In the genomic region with DNA sequence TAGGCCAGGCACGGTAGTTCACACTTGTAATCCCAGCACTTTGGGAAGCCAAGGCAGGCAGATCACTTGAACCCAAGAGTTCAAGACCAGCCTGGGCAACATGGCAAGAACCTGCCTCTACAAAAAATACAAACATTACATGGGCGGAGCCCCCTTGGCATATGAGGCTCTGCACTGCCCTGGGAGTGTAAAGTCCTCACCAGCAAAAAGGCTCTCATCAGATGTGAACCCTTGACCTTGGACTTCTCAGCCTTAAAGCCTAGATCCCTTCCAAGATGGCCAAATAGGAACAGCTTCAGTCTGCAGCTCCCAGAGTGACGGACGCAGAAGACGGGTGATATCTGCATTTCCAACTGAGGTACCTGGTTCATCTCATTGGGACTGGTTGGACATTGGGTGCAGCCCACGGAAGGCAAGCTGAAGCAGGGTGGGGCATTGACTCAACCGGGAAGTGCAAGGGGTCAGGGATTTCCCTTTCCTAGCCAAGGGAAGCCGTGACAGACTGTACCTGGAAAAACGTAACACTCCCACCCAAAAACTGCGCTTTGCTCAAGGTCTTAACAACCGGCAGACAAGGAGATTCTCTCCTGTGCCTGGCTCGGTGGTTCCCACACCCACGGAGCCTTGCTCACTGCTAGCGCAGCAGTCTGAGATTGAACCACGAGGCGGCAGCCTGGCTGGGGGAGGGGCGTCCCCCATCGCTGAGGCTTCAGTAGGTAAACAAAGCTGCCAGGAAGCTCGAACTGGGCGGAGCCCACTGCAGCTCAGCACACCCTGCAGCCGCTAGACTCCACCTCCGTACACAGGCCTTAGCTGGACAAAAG, we compare ENCODE assay signal across 1 cellular context.
TF ChIP-seq lines count a peak whose summit lies in the region.
"Not testable (repeated sequence)": the region's sequence is repeated elsewhere in the genome, so short reads cannot be mapped to it uniquely, and the experiment has no call there.

No MANE protein-coding gene starts in this region.

TF ChIP-seq in HepG2, 621 proteins besides CTCF, POLR2A, EP300 and RAD21:
- TF ChIP-seq, protein P1, sequence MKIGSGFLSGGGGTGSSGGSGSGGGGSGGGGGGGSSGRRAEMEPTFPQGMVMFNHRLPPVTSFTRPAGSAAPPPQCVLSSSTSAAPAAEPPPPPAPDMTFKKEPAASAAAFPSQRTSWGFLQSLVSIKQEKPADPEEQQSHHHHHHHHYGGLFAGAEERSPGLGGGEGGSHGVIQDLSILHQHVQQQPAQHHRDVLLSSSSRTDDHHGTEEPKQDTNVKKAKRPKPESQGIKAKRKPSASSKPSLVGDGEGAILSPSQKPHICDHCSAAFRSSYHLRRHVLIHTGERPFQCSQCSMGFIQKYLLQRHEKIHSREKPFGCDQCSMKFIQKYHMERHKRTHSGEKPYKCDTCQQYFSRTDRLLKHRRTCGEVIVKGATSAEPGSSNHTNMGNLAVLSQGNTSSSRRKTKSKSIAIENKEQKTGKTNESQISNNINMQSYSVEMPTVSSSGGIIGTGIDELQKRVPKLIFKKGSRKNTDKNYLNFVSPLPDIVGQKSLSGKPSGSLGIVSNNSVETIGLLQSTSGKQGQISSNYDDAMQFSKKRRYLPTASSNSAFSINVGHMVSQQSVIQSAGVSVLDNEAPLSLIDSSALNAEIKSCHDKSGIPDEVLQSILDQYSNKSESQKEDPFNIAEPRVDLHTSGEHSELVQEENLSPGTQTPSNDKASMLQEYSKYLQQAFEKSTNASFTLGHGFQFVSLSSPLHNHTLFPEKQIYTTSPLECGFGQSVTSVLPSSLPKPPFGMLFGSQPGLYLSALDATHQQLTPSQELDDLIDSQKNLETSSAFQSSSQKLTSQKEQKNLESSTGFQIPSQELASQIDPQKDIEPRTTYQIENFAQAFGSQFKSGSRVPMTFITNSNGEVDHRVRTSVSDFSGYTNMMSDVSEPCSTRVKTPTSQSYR (CRISPR knock-in tag; IDR thresholded peaks at IDR 0.05; ENCODE audit: borderline replicate concordance), result peak; percentile 90
- peak; percentile 53 for TF ChIP-seq FOXA3 (CRISPR knock-in tag; IDR thresholded peaks at IDR 0.05)
- TF ChIP-seq, protein P2, sequence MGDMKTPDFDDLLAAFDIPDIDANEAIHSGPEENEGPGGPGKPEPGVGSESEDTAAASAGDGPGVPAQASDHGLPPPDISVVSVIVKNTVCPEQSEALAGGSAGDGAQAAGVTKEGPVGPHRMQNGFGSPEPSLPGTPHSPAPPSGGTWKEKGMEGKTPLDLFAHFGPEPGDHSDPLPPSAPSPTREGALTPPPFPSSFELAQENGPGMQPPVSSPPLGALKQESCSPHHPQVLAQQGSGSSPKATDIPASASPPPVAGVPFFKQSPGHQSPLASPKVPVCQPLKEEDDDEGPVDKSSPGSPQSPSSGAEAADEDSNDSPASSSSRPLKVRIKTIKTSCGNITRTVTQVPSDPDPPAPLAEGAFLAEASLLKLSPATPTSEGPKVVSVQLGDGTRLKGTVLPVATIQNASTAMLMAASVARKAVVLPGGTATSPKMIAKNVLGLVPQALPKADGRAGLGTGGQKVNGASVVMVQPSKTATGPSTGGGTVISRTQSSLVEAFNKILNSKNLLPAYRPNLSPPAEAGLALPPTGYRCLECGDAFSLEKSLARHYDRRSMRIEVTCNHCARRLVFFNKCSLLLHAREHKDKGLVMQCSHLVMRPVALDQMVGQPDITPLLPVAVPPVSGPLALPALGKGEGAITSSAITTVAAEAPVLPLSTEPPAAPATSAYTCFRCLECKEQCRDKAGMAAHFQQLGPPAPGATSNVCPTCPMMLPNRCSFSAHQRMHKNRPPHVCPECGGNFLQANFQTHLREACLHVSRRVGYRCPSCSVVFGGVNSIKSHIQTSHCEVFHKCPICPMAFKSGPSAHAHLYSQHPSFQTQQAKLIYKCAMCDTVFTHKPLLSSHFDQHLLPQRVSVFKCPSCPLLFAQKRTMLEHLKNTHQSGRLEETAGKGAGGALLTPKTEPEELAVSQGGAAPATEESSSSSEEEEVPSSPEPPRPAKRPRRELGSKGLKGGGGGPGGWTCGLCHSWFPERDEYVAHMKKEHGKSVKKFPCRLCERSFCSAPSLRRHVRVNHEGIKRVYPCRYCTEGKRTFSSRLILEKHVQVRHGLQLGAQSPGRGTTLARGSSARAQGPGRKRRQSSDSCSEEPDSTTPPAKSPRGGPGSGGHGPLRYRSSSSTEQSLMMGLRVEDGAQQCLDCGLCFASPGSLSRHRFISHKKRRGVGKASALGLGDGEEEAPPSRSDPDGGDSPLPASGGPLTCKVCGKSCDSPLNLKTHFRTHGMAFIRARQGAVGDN (CRISPR knock-in tag; IDR thresholded peaks at IDR 0.05), result peak; percentile 60
- TF ChIP-seq SAP130 (CRISPR knock-in tag; IDR thresholded peaks at IDR 0.05; ENCODE audit: low read depth), result peak; percentile 22; the same call in 1 of the 2 replicates
- 0 out of 2 replicates have a peak, but pooled peaks have one; percentile 31 for TF ChIP-seq CBFB (CRISPR knock-in tag; IDR thresholded peaks at IDR 0.05)
- peak; percentile 70 for TF ChIP-seq SP5 (CRISPR knock-in tag; IDR thresholded peaks at IDR 0.05; ENCODE audit: borderline replicate concordance, low read depth)
- peak; percentile 90 for TF ChIP-seq ZBTB33 (CRISPR knock-in tag; IDR thresholded peaks at IDR 0.05)
- TF ChIP-seq TBX2 (CRISPR knock-in tag; IDR thresholded peaks at IDR 0.05; ENCODE audit: borderline replicate concordance), result peak; percentile 31; the same call in 1 of the 2 replicates
- TF ChIP-seq, protein P3, sequence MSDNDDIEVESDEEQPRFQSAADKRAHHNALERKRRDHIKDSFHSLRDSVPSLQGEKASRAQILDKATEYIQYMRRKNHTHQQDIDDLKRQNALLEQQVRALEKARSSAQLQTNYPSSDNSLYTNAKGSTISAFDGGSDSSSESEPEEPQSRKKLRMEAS (IDR thresholded peaks at IDR 0.05), result peak; percentile 28; the same call in 1 of the 2 replicates
- TF ChIP-seq FOXP4 (CRISPR knock-in tag; IDR thresholded peaks at IDR 0.05), result 0 out of 2 replicates have a peak, but pooled peaks have one; percentile 24
- not testable (repeated sequence) for TF ChIP-seq FOXA1, SOX13 (IDR thresholded peaks at IDR 0.05)
- TF ChIP-seq FOXA1 (CRISPR knock-in tag; IDR thresholded peaks at IDR 0.05), result peak; percentile 81
- TF ChIP-seq POGZ (CRISPR knock-in tag; IDR thresholded peaks at IDR 0.05), result peak; percentile 76
- peak; percentile 92 for TF ChIP-seq ZMYM4 (CRISPR knock-in tag; IDR thresholded peaks at IDR 0.05)
- peak in 1 of 2 experiments; percentile 30; a peak in 1 of 4 replicates for TF ChIP-seq SOX13 (CRISPR knock-in tag; conservative IDR thresholded peaks at IDR 0.05 in 1 of 2, IDR thresholded peaks at IDR 0.05 in 1 of 2)
- TF ChIP-seq, protein P4, sequence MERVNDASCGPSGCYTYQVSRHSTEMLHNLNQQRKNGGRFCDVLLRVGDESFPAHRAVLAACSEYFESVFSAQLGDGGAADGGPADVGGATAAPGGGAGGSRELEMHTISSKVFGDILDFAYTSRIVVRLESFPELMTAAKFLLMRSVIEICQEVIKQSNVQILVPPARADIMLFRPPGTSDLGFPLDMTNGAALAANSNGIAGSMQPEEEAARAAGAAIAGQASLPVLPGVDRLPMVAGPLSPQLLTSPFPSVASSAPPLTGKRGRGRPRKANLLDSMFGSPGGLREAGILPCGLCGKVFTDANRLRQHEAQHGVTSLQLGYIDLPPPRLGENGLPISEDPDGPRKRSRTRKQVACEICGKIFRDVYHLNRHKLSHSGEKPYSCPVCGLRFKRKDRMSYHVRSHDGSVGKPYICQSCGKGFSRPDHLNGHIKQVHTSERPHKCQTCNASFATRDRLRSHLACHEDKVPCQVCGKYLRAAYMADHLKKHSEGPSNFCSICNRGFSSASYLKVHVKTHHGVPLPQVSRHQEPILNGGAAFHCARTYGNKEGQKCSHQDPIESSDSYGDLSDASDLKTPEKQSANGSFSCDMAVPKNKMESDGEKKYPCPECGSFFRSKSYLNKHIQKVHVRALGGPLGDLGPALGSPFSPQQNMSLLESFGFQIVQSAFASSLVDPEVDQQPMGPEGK (CRISPR knock-in tag; IDR thresholded peaks at IDR 0.05), result peak; percentile 48; the same call in 1 of the 2 replicates
- TF ChIP-seq CENPT (CRISPR knock-in tag; IDR thresholded peaks at IDR 0.05; ENCODE audit: low read depth), result 0 out of 2 replicates have a peak, but pooled peaks have one; percentile 22
- peak; percentile 79; the same call in 1 of the 2 replicates for TF ChIP-seq ZBTB4 (CRISPR knock-in tag; IDR thresholded peaks at IDR 0.05; ENCODE audit: borderline replicate concordance)
- TF ChIP-seq ZNF788 (CRISPR knock-in tag; IDR thresholded peaks at IDR 0.05; ENCODE audit: borderline replicate concordance), result 0 out of 2 replicates have a peak, but pooled peaks have one; percentile 46
- TF ChIP-seq KDM3A (CRISPR knock-in tag; IDR thresholded peaks at IDR 0.05; ENCODE audit: low read depth), result peak; percentile 36; the same call in 1 of the 2 replicates
- peak; percentile 89 for TF ChIP-seq HOMEZ (CRISPR knock-in tag; IDR thresholded peaks at IDR 0.05; ENCODE audit: low read depth)
- TF ChIP-seq ZSCAN21 (CRISPR knock-in tag; IDR thresholded peaks at IDR 0.05; ENCODE audit: borderline replicate concordance), result peak; percentile 45; the same call in 1 of the 2 replicates
- TF ChIP-seq ZBTB38 (CRISPR knock-in tag; IDR thresholded peaks at IDR 0.05), result peak; percentile 61; the same call in 1 of the 2 replicates
- TF ChIP-seq GABPB1 (CRISPR knock-in tag; IDR thresholded peaks at IDR 0.05), result peak; percentile 15; the same call in 1 of the 2 replicates
